1 cellular context compared by ENCODE assay signal in the genomic region with DNA sequence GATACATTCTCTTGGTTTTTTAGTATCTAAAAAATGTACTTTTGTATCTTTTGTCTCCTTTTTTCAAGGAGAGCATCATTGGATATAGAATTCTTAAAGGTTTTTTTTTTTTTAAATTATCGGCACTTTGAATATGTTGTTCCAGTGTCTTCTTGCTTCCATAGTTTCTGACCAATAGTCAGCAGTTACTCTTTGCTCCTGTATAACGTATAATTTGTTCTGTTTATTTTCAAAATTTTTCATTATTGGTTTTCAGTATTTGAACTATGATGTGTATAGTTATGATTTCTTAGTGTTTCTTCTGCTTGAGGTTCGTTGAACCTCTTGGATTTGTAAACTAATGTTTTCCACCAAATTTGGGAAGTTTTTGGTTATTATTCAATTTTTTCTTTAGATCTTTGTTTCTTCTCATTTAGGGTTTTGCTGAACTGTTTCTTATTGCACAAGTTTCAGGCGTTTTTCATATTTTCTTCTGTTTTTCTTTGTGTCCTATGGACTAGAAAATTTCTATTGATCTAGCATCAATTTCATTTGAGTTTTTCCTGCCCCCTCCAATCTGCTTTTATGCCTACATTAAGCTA.
TF ChIP-seq lines count a peak whose summit lies in the region.

No MANE protein-coding gene starts in this region.

TF ChIP-seq in HEK293, 187 proteins besides CTCF, POLR2A, EP300 and RAD21 (continued from another document):
- TF ChIP-seq ZBTB49 (tag by site-specific recombination; IDR thresholded peaks at IDR 0.05; ENCODE audit: low read depth) = no peak
- TF ChIP-seq ZNF561 (tag by site-specific recombination; IDR thresholded peaks at IDR 0.05; ENCODE audit: borderline replicate concordance) = no peak
- TF ChIP-seq GFI1B (tag by site-specific recombination; IDR thresholded peaks at IDR 0.05) = no peak
- 0 out of 2 replicates have a peak, but pooled peaks have one; percentile 28 for TF ChIP-seq ZNF26 (tag by site-specific recombination; IDR thresholded peaks at IDR 0.05)
- TF ChIP-seq ZSCAN16 (tag by site-specific recombination; IDR thresholded peaks at IDR 0.05) = no peak
- 0 out of 2 replicates have a peak, but pooled peaks have one; percentile 33 for TF ChIP-seq ZNF549 (tag by site-specific recombination; IDR thresholded peaks at IDR 0.05)
- TF ChIP-seq ZNF626 (tag by site-specific recombination; IDR thresholded peaks at IDR 0.05) = peak; percentile 70; the same call in 1 of the 2 replicates
- TF ChIP-seq ZNF664 (tag by site-specific recombination; IDR thresholded peaks at IDR 0.05) = no peak
- no peak for TF ChIP-seq ZNF138 (tag by site-specific recombination; IDR thresholded peaks at IDR 0.05; ENCODE audit: borderline replicate concordance)
- no peak for TF ChIP-seq KLF10 (tag by site-specific recombination; IDR thresholded peaks at IDR 0.05)
- TF ChIP-seq PRDM1 (tag by site-specific recombination; IDR thresholded peaks at IDR 0.05) = no peak
